ENCODE assay signal across 33 cellular contexts in the genomic region with DNA sequence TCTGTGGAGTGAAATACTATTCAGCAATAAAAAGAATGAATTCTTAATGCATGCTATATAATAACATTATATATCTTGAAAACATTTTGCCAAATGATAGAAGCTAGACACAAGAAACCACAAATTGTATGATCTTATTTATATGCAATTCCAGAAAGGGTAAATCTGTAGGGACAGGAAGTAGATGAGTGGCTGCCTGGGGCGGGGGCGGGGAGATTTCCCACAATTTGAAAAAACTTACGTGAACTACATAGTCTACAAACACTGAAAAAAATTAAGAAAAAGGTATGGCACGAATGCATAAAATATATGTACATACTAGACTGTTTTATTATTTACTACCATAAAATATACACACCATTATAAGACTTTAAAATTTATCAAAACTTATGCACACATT.
"Had no signal": no experiment of that assay in that cellular context is flagged by ENCODE, and none has a peak within 500 bp of the region (broad histone marks: within the 10 kb centered on the region; RNA-seq: fewer than 3 reads in every experiment).

No MANE protein-coding gene starts in this region.

- H3K9me3 ChIP-seq: ascending aorta, colonic mucosa, SJSA1 had no signal

- H3K27ac ChIP-seq: ascending aorta, cardiac muscle cell, colonic mucosa, SJSA1, VCaP had no signal

- H3K36me3 ChIP-seq: ascending aorta, cardiac muscle cell, colonic mucosa had no signal

- H3K4me1 ChIP-seq: colonic mucosa had no signal

- H3K27me3 ChIP-seq: ascending aorta, cardiac muscle cell, colonic mucosa, SJSA1 had no signal

- H3K4me3 ChIP-seq: ascending aorta, cardiac muscle cell, colonic mucosa, SJSA1 had no signal

- DNase-seq: activated CD4-positive, alpha-beta T cell treated with anti-CD3 and anti-CD28 coated beads for 1 hour; activated CD4-positive, alpha-beta T cell treated with anti-CD3 and anti-CD28 coated beads, Interleukin-2, amount 10 ng/mL, durations not matched to agents 24 days and 14 days; activated CD4-positive, alpha-beta T cell treated with anti-CD3 and anti-CD28 coated beads, Interleukin-2, amount 50 U/mL, for 4 hours; activated CD4-positive, CD25-positive, alpha-beta regulatory T cell; activated CD8-positive, alpha-beta T cell treated with anti-CD3 and anti-CD28 coated beads for 36 hours; activated effector memory CD4-positive, alpha-beta T cell treated with anti-CD3 and anti-CD28 coated beads, Interleukin-2, amount 50 U/mL, for 16 hours; activated naive CD4-positive, alpha-beta T cell; activated naive CD4-positive, alpha-beta T cell treated with anti-CD3 and anti-CD28 coated beads, Interleukin-2, amount 50 U/mL, for 16 hours; activated naive CD8-positive, alpha-beta T cell treated with anti-CD3 and anti-CD28 coated beads for 36 hours; activated T-cell treated with anti-CD3 and anti-CD28 coated beads, Interleukin-2, amount 50 U/mL, for 1 hour; activated T-cell treated with anti-CD3 and anti-CD28 coated beads, Interleukin-2, amount 50 U/mL, for 72 hours; amygdala; colonic mucosa; MM.1S; MV-4-11; NCI-H1092; NCI-H1436 treated with DMSO at 0.1 percent for 48 hours; NCI-H1694 treated with DMSO at 0.1 percent for 48 hours; NCI-H2029; NCI-H345; NCI-H510A treated with DMSO at 0.1 percent for 48 hours; SHP77 treated with DMSO at 0.1 percent for 48 hours; SW 1271; T-helper 1 cell; T-helper 2 cell; T-helper 9 cell had no signal

- ATAC-seq: activated CD8-positive, alpha-beta T cell treated with anti-CD3 and anti-CD28 coated beads for 36 hours; activated T-cell treated with anti-CD3 and anti-CD28 coated beads, Interleukin-2, amount 50 U/mL, for 72 hours; activated T-helper 17 cell treated with anti-CD3 and anti-CD28 coated beads, Interleukin-2, amount 50 U/mL, for 72 hours; Panc1; SK-N-SH treated with all-trans-retinoic acid at 6 μM for 48 hours had no signal
